Comparison of ENCODE assay signal across 8 cellular contexts in the genomic region with DNA sequence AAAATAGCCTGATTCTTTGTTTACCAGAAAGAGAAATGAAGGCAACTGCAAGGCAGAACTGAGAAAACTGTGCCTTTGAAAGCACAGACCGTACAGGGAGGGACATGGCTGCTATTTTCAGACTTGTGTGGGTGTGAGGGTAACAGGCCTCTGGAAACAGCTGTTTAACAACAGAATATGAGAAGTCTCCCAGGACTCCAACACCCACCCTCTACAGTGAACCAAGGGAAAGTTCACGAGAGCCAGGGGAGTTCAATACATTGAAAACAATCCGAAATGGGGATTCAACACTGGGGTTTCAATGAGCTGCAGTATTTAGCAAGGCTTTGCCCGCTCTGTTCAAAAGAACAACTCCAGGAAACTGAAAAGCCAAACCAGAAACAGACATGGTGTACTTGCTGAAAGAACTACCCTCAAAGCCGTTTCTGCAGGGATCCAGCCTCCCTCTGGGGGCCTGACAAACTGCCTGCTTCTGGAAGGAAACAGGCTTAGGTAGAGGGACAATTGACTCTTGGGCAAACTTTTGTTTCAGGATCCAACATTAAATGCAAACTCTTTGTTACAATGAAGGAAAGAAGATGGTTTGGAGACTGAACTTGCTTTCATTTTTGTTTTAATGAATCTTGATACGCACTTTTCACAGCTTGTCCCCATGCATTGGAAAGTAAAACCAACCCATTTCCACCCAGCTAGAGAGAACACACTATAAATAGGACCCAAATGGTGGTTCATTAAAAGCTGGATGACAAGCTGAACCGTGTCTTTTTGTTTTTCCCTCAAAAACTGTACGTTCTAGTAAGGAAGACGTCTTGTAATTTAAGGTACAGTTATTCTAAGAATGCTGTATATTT.
DNase-seq lines count a peak whose midpoint lies in the region; ATAC-seq and TF ChIP-seq lines count a peak whose summit lies in the region.

No MANE protein-coding gene starts in this region.

- no peaks in the 10 kb centered on the region for H3K79me2 ChIP-seq in OCI-LY3 (ENCODE audit: low read length)

- H3K36me3 ChIP-seq in OCI-LY3 (replicated peaks; ENCODE audit: low read depth, low read length) (no peaks in the 10 kb centered on the region), spleen (no peaks in the 10 kb centered on the region), Caco-2 (ENCODE audit: control insufficient read depth, insufficient read depth, low read length) (no peaks in the 10 kb centered on the region)

- DNase-seq in GM10266 (ENCODE audit: extremely low spot score) (peak; percentile 19), fibroblast of mammary gland (ENCODE audit: low read depth) (peak; percentile 63), spleen (no peak), NCI-H1417 treated with DMSO at 0.1 percent for 48 hours (lab: John Stamatoyannopoulos, UW) (no peak), Caco-2 (no peak), glutamatergic neuron (no peak)

- H3K4me3 ChIP-seq in OCI-LY3 (ENCODE audit: low read length) (peak overlapping the region; percentile 37; the same call in 1 of the 2 replicates), fibroblast of mammary gland (ENCODE audit: control insufficient read depth, low read depth, low read length) (no peak overlapping the region), spleen (peak overlapping the region in 1 of 8 donors; percentile 29), Caco-2 (ENCODE audit: low read depth, low read length) (no peak overlapping the region)

- peak; percentile 76 for ATAC-seq in GM21526 (IDR thresholded peaks at IDR 0.05; ENCODE audit: low FRiP score, unreplicated experiment)

- 32 to 64% (median 53%) methylated on average over 8 to 9 of the region's 9 CpGs for WGBS in spleen, 5 donors

- H3K27ac Mint-ChIP-seq in Caco-2 (ENCODE audit: unreplicated experiment) (no peak overlapping the region), glutamatergic neuron (ENCODE audit: unreplicated experiment) (no peak overlapping the region)

- TF ChIP-seq CTCF in GM10266 (IDR thresholded peaks at IDR 0.05; ENCODE audit: control insufficient read depth, insufficient read depth, low read depth, missing control alignments) (no peak), OCI-LY3 (IDR thresholded peaks at IDR 0.05; ENCODE audit: low read depth, low read length) (no peak), fibroblast of mammary gland (conservative IDR thresholded peaks at IDR 0.05; ENCODE audit: control insufficient read depth, insufficient read depth, low read depth, low read length) (no peak), spleen (IDR thresholded peaks at IDR 0.05 in 8 of 11, conservative IDR thresholded peaks at IDR 0.05 in 3 of 11) (no peak), Caco-2 (IDR thresholded peaks at IDR 0.05; ENCODE audit: insufficient read depth in 1 of 2, low read depth in 1 of 2, low read length in 1 of 2, severe bottlenecking in 1 of 2, unreplicated experiment in 1 of 2) (no peak), glutamatergic neuron (IDR thresholded peaks at IDR 0.05; ENCODE audit: partially characterized antibody, unreplicated experiment) (no peak)

- H3K9me3 Mint-ChIP-seq in Caco-2 (ENCODE audit: unreplicated experiment) (no peaks in the 10 kb centered on the region), glutamatergic neuron (ENCODE audit: unreplicated experiment) (peaks cover 5% of the 10 kb centered on the region)

- no TSS peak for BruUV-seq in Caco-2 (replicated peaks; lab: Mats Ljungman, UMichigan)

- POLR2A ChIA-PET in Caco-2 (lab: Charles Lee): no interaction called here

- no peaks in the 10 kb centered on the region for H4K20me1 ChIP-seq in OCI-LY3 (ENCODE audit: insufficient read depth, low read length)

- H3K4me3 Mint-ChIP-seq in Caco-2 (ENCODE audit: unreplicated experiment) (no peak overlapping the region), glutamatergic neuron (ENCODE audit: unreplicated experiment) (no peak overlapping the region)

- H3K4me1 ChIP-seq in OCI-LY3 (ENCODE audit: low read length) (peaks cover 15% of the 10 kb centered on the region), spleen (peaks cover 0 to 26% (median 0%) of the 10 kb centered on the region in 6 donors), Caco-2 (no peaks in the 10 kb centered on the region)

- H3K27ac ChIP-seq in OCI-LY3 (ENCODE audit: low read length): no peak overlapping the region
- H3K27ac ChIP-seq in spleen: peak overlapping the region; percentile 68 to 85 (median 82)

- intact Hi-C loops in spleen (cut with DNase I; ENCODE audit: low total_unique reads) (no loop called here), Caco-2 (cut with micrococcal nuclease; ENCODE audit: unreplicated experiment) (no loop called here)

- CTCF ChIA-PET in Caco-2 (lab: Charles Lee): no interaction called here

- H3K27me3 ChIP-seq in OCI-LY3 (ENCODE audit: low read depth, low read length): no peaks in the 10 kb centered on the region
- H3K27me3 ChIP-seq in spleen (replicated peaks in 1 of 7): peaks cover 0 to 2% (median 0%) of the 10 kb centered on the region in 7 donors
- H3K27me3 ChIP-seq in Caco-2 (replicated peaks; ENCODE audit: control insufficient read depth, insufficient read depth, low read length): no peaks in the 10 kb centered on the region

- H2AFZ ChIP-seq in OCI-LY3 (ENCODE audit: low read depth, low read length): peak overlapping the region; percentile 94

- H3K4me1 Mint-ChIP-seq in Caco-2 (ENCODE audit: low read depth, unreplicated experiment): no peaks in the 10 kb centered on the region
- H3K4me1 Mint-ChIP-seq in glutamatergic neuron (ENCODE audit: low read depth, unreplicated experiment): peaks cover 31% of the 10 kb centered on the region

- peak overlapping the region; percentile 39; the same call in 1 of the 2 replicates for H3K9ac ChIP-seq in OCI-LY3 (ENCODE audit: low read length)

- peak overlapping the region; percentile 53 for H3K4me2 ChIP-seq in OCI-LY3 (ENCODE audit: low read length)

- H3K9me3 ChIP-seq in OCI-LY3 (ENCODE audit: insufficient read depth, low read length) (no peaks in the 10 kb centered on the region), spleen (no peaks in the 10 kb centered on the region), Caco-2 (no peaks in the 10 kb centered on the region)

- H3K36me3 Mint-ChIP-seq in Caco-2 (ENCODE audit: insufficient read depth, unreplicated experiment) (no peaks in the 10 kb centered on the region), glutamatergic neuron (ENCODE audit: unreplicated experiment) (no peaks in the 10 kb centered on the region)

- no peak for TF ChIP-seq POLR2A in spleen (IDR thresholded peaks at IDR 0.05)

- H3K27me3 Mint-ChIP-seq in Caco-2 (ENCODE audit: insufficient read depth, unreplicated experiment) (no peaks in the 10 kb centered on the region), glutamatergic neuron (ENCODE audit: unreplicated experiment) (no peaks in the 10 kb centered on the region)

Comparison
In these comparisons a context has a peak if more than half of its experiments do, and no peak if none do; other contexts are left out.
1. DNase-seq: peak in GM10266 (single experiment) and fibroblast of mammary gland (single experiment); none in spleen (single experiment), NCI-H1417 treated with DMSO at 0.1 percent for 48 hours (single experiment), Caco-2 (0 of 2) and glutamatergic neuron (single experiment).